Comparison of ENCODE assay signal across 26 cellular contexts in the genomic region with DNA sequence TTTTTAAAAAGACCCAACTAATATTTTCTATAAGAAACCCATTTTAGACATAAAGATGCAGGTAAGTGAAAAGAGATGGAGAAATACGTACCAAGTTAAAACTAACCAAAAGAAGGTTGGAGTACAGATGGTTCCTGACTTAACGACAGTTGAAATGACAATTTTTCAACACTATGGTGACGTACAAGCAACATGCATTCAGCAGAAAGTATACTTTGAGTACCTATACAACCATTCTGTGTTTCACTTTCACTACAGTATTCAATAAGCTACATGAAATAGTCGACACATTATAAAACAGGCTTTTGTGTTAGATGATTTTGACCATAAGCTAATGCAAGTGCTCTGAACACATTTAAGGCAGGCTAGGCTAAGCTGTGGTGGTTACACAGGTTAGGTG.
"Had no signal": no experiment of that assay in that cellular context is flagged by ENCODE, and none has a peak within 500 bp of the region (broad histone marks: within the 10 kb centered on the region; RNA-seq: fewer than 3 reads in every experiment).

No MANE protein-coding gene starts in this region.

- H3K4me3 Mint-ChIP-seq: activated naive CD8-positive, alpha-beta T cell; activated T-cell treated with anti-CD3 and anti-CD28 coated beads, Interleukin-2, amount 50 U/mL, for 4 hours; nephron; stimulated activated naive CD8-positive, alpha-beta T cell treated with anti-CD3 and anti-CD28 coated beads, Interleukin-15, Interleukin-2, amounts not matched to agents 100 ng/mL and 50 ng/mL, for 24 hours; T-helper 1 cell treated with Interleukin-12 subunit alpha and Interleukin-12 subunit beta and Interleukin-4 antibody, amounts not matched to agents 30 μg/mL and 1 μg/mL, for 36 hours had no signal

- H3K27ac Mint-ChIP-seq: activated naive CD8-positive, alpha-beta T cell; nephron; stimulated activated naive CD8-positive, alpha-beta T cell treated with anti-CD3 and anti-CD28 coated beads, Interleukin-15, Interleukin-2, amounts not matched to agents 100 ng/mL and 50 ng/mL, for 24 hours; T-helper 1 cell treated with Interleukin-12 subunit alpha and Interleukin-12 subunit beta and Interleukin-4 antibody, amounts not matched to agents 30 μg/mL and 1 μg/mL, for 36 hours had no signal

- H3K9me3 Mint-ChIP-seq: activated T-cell treated with anti-CD3 and anti-CD28 coated beads, Interleukin-2, amount 50 U/mL, for 4 hours; effector memory CD8-positive, alpha-beta T cell; nephron had no signal

- DNase-seq: activated CD4-positive, alpha-beta T cell treated with anti-CD3 and anti-CD28 coated beads for 48 hours; activated CD4-positive, alpha-beta T cell treated with anti-CD3 and anti-CD28 coated beads, Interleukin-2, amount 50 U/mL, for 48 hours; activated CD8-positive, alpha-beta memory T cell treated with anti-CD3 and anti-CD28 coated beads for 24 hours; activated CD8-positive, alpha-beta memory T cell treated with anti-CD3 and anti-CD28 coated beads, Interleukin-2, amount 50 U/mL, for 4 hours; activated effector memory CD4-positive, alpha-beta T cell treated with Interleukin-2 at 50 U/mL for 16 hours; activated naive CD4-positive, alpha-beta T cell treated with Interleukin-2 at 50 U/mL for 16 hours; activated T-cell treated with anti-CD3 and anti-CD28 coated beads, Interleukin-2, amount 50 U/mL, for 4 hours; aorta; body of pancreas; cerebellar nuclear complex; colonic mucosa; effector memory CD8-positive, alpha-beta T cell; erythroblast; gastrocnemius medialis; glutamatergic neuron; left lung; lower lobe of right lung; mesenchymal stem cell; right lobe of liver; stimulated activated CD4-positive, alpha-beta T cell treated with anti-CD3 and anti-CD28 coated beads, Interleukin-4, amount 100 ng/mL, for 1 hour; T-helper 9 cell; trophoblast cell had no signal

- H3K4me1 Mint-ChIP-seq: nephron had no signal

- H3K27me3 Mint-ChIP-seq: activated naive CD8-positive, alpha-beta T cell; effector memory CD8-positive, alpha-beta T cell; stimulated activated naive CD8-positive, alpha-beta T cell treated with anti-CD3 and anti-CD28 coated beads, Interleukin-15, Interleukin-2, amounts not matched to agents 100 ng/mL and 50 ng/mL, for 24 hours had no signal

- ATAC-seq: activated T-cell treated with anti-CD3 and anti-CD28 coated beads, Interleukin-2, amount 50 U/mL, for 4 hours; body of pancreas; effector memory CD8-positive, alpha-beta T cell; gastrocnemius medialis; left lung; lower lobe of right lung; right lobe of liver had no signal
